35 cellular contexts compared by ENCODE assay signal in the genomic region with DNA sequence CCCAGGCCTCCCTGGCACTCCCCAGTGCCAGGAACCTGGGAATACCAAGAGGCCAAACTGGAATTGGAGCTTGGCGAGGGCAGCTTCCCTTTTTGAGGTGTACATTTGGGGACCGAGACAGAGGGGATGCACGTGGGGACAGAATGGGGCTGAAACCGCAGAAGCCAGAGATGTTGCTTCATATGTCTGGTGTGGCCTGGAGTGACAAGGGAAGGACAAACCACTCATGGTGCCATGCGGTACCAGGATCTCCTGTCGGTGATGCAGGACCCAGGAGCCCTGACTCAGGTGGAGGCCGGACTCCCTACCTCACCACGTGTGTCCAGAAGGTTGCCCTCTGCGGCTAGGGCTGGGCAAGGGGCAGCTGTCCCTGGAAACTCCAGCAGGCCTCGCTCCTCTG. TPM values are rescaled to one million over a fixed set of nuclear protein-coding genes. Genes with fewer than 3 reads are reported as not detected.
DNase-seq lines count a peak whose midpoint lies in the region; ATAC-seq and TF ChIP-seq lines count a peak whose summit lies in the region.
"Had no signal": no experiment of that assay in that cellular context is flagged by ENCODE, and none has a peak within 500 bp of the region (broad histone marks: within the 10 kb centered on the region; RNA-seq: fewer than 3 reads in every experiment).

No MANE protein-coding gene starts in this region.

- POLR2A ChIA-PET in HEK293T (lab: Yijun Ruan, JAX) = no interaction called here

- no peaks in the 10 kb centered on the region for H3K27me3 Mint-ChIP-seq in activated CD4-positive, alpha-beta T cell treated with anti-CD3 and anti-CD28 coated beads, Interleukin-2, amount 10 ng/mL, durations not matched to agents 24 days and 14 days
- no peaks in the 10 kb centered on the region for H3K27me3 Mint-ChIP-seq in activated T-helper 2 cell treated with anti-CD3 and anti-CD28 coated beads, Interferon-gamma antibody, Interleukin-2, Interleukin-4, amounts not matched to agents 10 μg/mL and 5 μg/mL and 100 μg/mL, durations not matched to agents 14 hours and 24 hours and 36 hours (ENCODE audit: low read depth)
- no peaks in the 10 kb centered on the region for H3K27me3 Mint-ChIP-seq in stimulated activated naive CD8-positive, alpha-beta T cell treated with anti-CD3 and anti-CD28 coated beads, Interleukin-15, Interleukin-2, amounts not matched to agents 100 ng/mL and 50 ng/mL, for 24 hours
- H3K27me3 Mint-ChIP-seq: activated CD4-positive, alpha-beta T cell treated with anti-CD3 and anti-CD28 coated beads for 36 hours; B cell; naive B cell; T-cell had no signal

- no peaks in the 10 kb centered on the region for H3K27me3 ChIP-seq in effector memory CD4-positive, alpha-beta T cell (replicated peaks; ENCODE audit: control insufficient read depth, insufficient read depth, low read length, poor library complexity, severe bottlenecking)
- H3K27me3 ChIP-seq in upper lobe of right lung = no peaks in the 10 kb centered on the region
- H3K27me3 ChIP-seq: cardiac muscle cell, esophagus squamous epithelium, gastrocnemius medialis, hepatocyte, tibial nerve had no signal

- TF ChIP-seq CTCF in upper lobe of right lung (IDR thresholded peaks at IDR 0.05) = no peak

- no peaks in the 10 kb centered on the region for H3K9me3 Mint-ChIP-seq in activated CD4-positive, alpha-beta T cell treated with anti-CD3 and anti-CD28 coated beads, Interleukin-2, amount 10 ng/mL, durations not matched to agents 24 days and 14 days
- no peaks in the 10 kb centered on the region for H3K9me3 Mint-ChIP-seq in activated T-helper 2 cell treated with anti-CD3 and anti-CD28 coated beads, Interferon-gamma antibody, Interleukin-2, Interleukin-4, amounts not matched to agents 10 μg/mL and 5 μg/mL and 100 μg/mL, durations not matched to agents 14 hours and 24 hours and 36 hours
- H3K9me3 Mint-ChIP-seq in stimulated activated naive CD8-positive, alpha-beta T cell treated with anti-CD3 and anti-CD28 coated beads, Interleukin-15, Interleukin-2, amounts not matched to agents 100 ng/mL and 50 ng/mL, for 24 hours = no peaks in the 10 kb centered on the region
- H3K9me3 Mint-ChIP-seq: activated T-cell treated with anti-CD3 and anti-CD28 coated beads, Interleukin-2, amount 50 U/mL, for 4 hours; immature natural killer cell; naive B cell; T-cell had no signal

- CTCF ChIA-PET in HEK293T (lab: Yijun Ruan, JAX) = no interaction called here

- no peak for ATAC-seq in upper lobe of right lung
- ATAC-seq: activated CD4-positive, alpha-beta T cell treated with anti-CD3 and anti-CD28 coated beads for 36 hours; activated T-cell treated with anti-CD3 and anti-CD28 coated beads, Interleukin-2, amount 50 U/mL, for 4 hours; gastrocnemius medialis; left lobe of liver; PC-3; T-cell had no signal

- DNase-seq in activated CD4-positive, alpha-beta T cell treated with anti-CD3 and anti-CD28 coated beads, Interleukin-2, amount 10 ng/mL, durations not matched to agents 24 days and 14 days = no peak
- no peak for DNase-seq in activated CD4-positive, alpha-beta T cell treated with anti-CD3 and anti-CD28 coated beads, Interleukin-2, amount 50 U/mL, for 4 hours
- DNase-seq in NOMO-1 (lab: John Stamatoyannopoulos, UW; ENCODE audit: unreplicated experiment in 2 of 2) (peak; percentile 55 to 69), HEK293T (ENCODE audit: extremely low spot score) (no peak), upper lobe of right lung (no peak)
- no peak for DNase-seq in activated T-helper 2 cell treated with anti-CD3 and anti-CD28 coated beads, Interferon-gamma antibody, Interleukin-2, Interleukin-4, amounts not matched to agents 10 μg/mL and 5 μg/mL and 100 μg/mL, durations not matched to agents 14 hours and 24 hours and 36 hours (ENCODE audit: low spot score)
- no peak for DNase-seq in effector memory CD4-positive, alpha-beta T cell
- DNase-seq: activated CD4-positive, alpha-beta T cell treated with anti-CD3 and anti-CD28 coated beads for 36 hours; activated naive CD4-positive, alpha-beta T cell treated with anti-CD3 and anti-CD28 coated beads, Interleukin-2, amount 50 U/mL, for 16 hours; activated T-cell treated with anti-CD3 and anti-CD28 coated beads, Interleukin-2, amount 50 U/mL, for 4 hours; COR-L47; cortex of kidney; DMS79 treated with DMSO at 0.1 percent for 48 hours; esophagus squamous epithelium; gastrocnemius medialis; Kasumi-1; naive B cell; NCI-H1092 treated with DMSO at 0.1 percent for 48 hours; NCI-H2081; NCI-H774; PC-3; SHP77; stimulated activated CD4-positive, alpha-beta T cell treated with anti-CD3 and anti-CD28 coated beads, Interleukin-4, amount 100 ng/mL, for 4 hours; T-cell had no signal

- H3K36me3 ChIP-seq in effector memory CD4-positive, alpha-beta T cell (ENCODE audit: control insufficient read depth, insufficient read depth, low read length) = no peaks in the 10 kb centered on the region
- H3K36me3 ChIP-seq in upper lobe of right lung = no peaks in the 10 kb centered on the region
- H3K36me3 ChIP-seq: cardiac muscle cell, esophagus squamous epithelium, gastrocnemius medialis, tibial nerve had no signal

- no peak overlapping the region for H3K4me3 ChIP-seq in effector memory CD4-positive, alpha-beta T cell (ENCODE audit: insufficient read depth, low read depth, low read length, poor library complexity, severe bottlenecking)
- no peak overlapping the region for H3K4me3 ChIP-seq in upper lobe of right lung
- H3K4me3 ChIP-seq: cardiac muscle cell, esophagus squamous epithelium, gastrocnemius medialis, hepatocyte, tibial nerve had no signal

- H3K27ac ChIP-seq in effector memory CD4-positive, alpha-beta T cell (ENCODE audit: insufficient read depth, low read length, poor library complexity, severe bottlenecking) = no peak overlapping the region
- H3K27ac ChIP-seq in upper lobe of right lung = no peak overlapping the region
- H3K27ac ChIP-seq: cardiac muscle cell, esophagus squamous epithelium, gastrocnemius medialis, hepatocyte, tibial nerve had no signal

- H3K9me3 ChIP-seq in effector memory CD4-positive, alpha-beta T cell (ENCODE audit: control insufficient read depth, low read length) = no peaks in the 10 kb centered on the region
- no peaks in the 10 kb centered on the region for H3K9me3 ChIP-seq in upper lobe of right lung
- H3K9me3 ChIP-seq: esophagus squamous epithelium, gastrocnemius medialis, tibial nerve had no signal

- H3K27ac Mint-ChIP-seq in activated CD4-positive, alpha-beta T cell treated with anti-CD3 and anti-CD28 coated beads, Interleukin-2, amount 10 ng/mL, durations not matched to agents 24 days and 14 days = peak overlapping the region; percentile 92
- peak overlapping the region; percentile 48 for H3K27ac Mint-ChIP-seq in activated T-helper 2 cell treated with anti-CD3 and anti-CD28 coated beads, Interferon-gamma antibody, Interleukin-2, Interleukin-4, amounts not matched to agents 10 μg/mL and 5 μg/mL and 100 μg/mL, durations not matched to agents 14 hours and 24 hours and 36 hours
- H3K27ac Mint-ChIP-seq in stimulated activated naive CD8-positive, alpha-beta T cell treated with anti-CD3 and anti-CD28 coated beads, Interleukin-15, Interleukin-2, amounts not matched to agents 100 ng/mL and 50 ng/mL, for 24 hours = peak overlapping the region; percentile 93
- H3K27ac Mint-ChIP-seq: activated CD4-positive, alpha-beta T cell treated with anti-CD3 and anti-CD28 coated beads for 36 hours; B cell; T-cell had no signal

- peaks cover 79% of the 10 kb centered on the region for H3K4me1 Mint-ChIP-seq in activated CD4-positive, alpha-beta T cell treated with anti-CD3 and anti-CD28 coated beads, Interleukin-2, amount 10 ng/mL, durations not matched to agents 24 days and 14 days
- H3K4me1 Mint-ChIP-seq in activated T-helper 2 cell treated with anti-CD3 and anti-CD28 coated beads, Interferon-gamma antibody, Interleukin-2, Interleukin-4, amounts not matched to agents 10 μg/mL and 5 μg/mL and 100 μg/mL, durations not matched to agents 14 hours and 24 hours and 36 hours (ENCODE audit: low read depth) = peaks cover 72% of the 10 kb centered on the region
- peaks cover 71% of the 10 kb centered on the region for H3K4me1 Mint-ChIP-seq in stimulated activated naive CD8-positive, alpha-beta T cell treated with anti-CD3 and anti-CD28 coated beads, Interleukin-15, Interleukin-2, amounts not matched to agents 100 ng/mL and 50 ng/mL, for 24 hours (ENCODE audit: low read depth)

- no peak overlapping the region for H3K4me3 Mint-ChIP-seq in activated CD4-positive, alpha-beta T cell treated with anti-CD3 and anti-CD28 coated beads, Interleukin-2, amount 10 ng/mL, durations not matched to agents 24 days and 14 days
- no peak overlapping the region for H3K4me3 Mint-ChIP-seq in activated T-helper 2 cell treated with anti-CD3 and anti-CD28 coated beads, Interferon-gamma antibody, Interleukin-2, Interleukin-4, amounts not matched to agents 10 μg/mL and 5 μg/mL and 100 μg/mL, durations not matched to agents 14 hours and 24 hours and 36 hours (ENCODE audit: low read depth)
- no peak overlapping the region for H3K4me3 Mint-ChIP-seq in stimulated activated naive CD8-positive, alpha-beta T cell treated with anti-CD3 and anti-CD28 coated beads, Interleukin-15, Interleukin-2, amounts not matched to agents 100 ng/mL and 50 ng/mL, for 24 hours
- H3K4me3 Mint-ChIP-seq: activated CD4-positive, alpha-beta T cell treated with anti-CD3 and anti-CD28 coated beads for 36 hours; activated T-cell treated with anti-CD3 and anti-CD28 coated beads, Interleukin-2, amount 50 U/mL, for 4 hours; B cell; naive B cell; T-cell had no signal

- intact Hi-C loops in activated CD4-positive, alpha-beta T cell treated with anti-CD3 and anti-CD28 coated beads, Interleukin-2, amount 10 ng/mL, durations not matched to agents 24 days and 14 days (cut with micrococcal nuclease) = loop anchor here (5.0 kb wide), 1 partner anchor 318 kb away; no protein-coding TSS in a partner anchor
- intact Hi-C loops in activated T-helper 2 cell treated with anti-CD3 and anti-CD28 coated beads, Interferon-gamma antibody, Interleukin-2, Interleukin-4, amounts not matched to agents 10 μg/mL and 5 μg/mL and 100 μg/mL, durations not matched to agents 14 hours and 24 hours and 36 hours (cut with micrococcal nuclease) = loop anchor here (5.0 to 10.0 kb wide), 2 partner anchors 168 to 275 kb away; a partner anchor contains a TSS
- intact Hi-C loops in upper lobe of right lung (cut with DNase I) = no loop called here

- peaks cover 10% of the 10 kb centered on the region for H3K36me3 Mint-ChIP-seq in activated CD4-positive, alpha-beta T cell treated with anti-CD3 and anti-CD28 coated beads, Interleukin-2, amount 10 ng/mL, durations not matched to agents 24 days and 14 days (ENCODE audit: low read depth)
- H3K36me3 Mint-ChIP-seq in activated T-helper 2 cell treated with anti-CD3 and anti-CD28 coated beads, Interferon-gamma antibody, Interleukin-2, Interleukin-4, amounts not matched to agents 10 μg/mL and 5 μg/mL and 100 μg/mL, durations not matched to agents 14 hours and 24 hours and 36 hours (ENCODE audit: low read depth) = peaks cover 10% of the 10 kb centered on the region
- peaks cover 10% of the 10 kb centered on the region for H3K36me3 Mint-ChIP-seq in stimulated activated naive CD8-positive, alpha-beta T cell treated with anti-CD3 and anti-CD28 coated beads, Interleukin-15, Interleukin-2, amounts not matched to agents 100 ng/mL and 50 ng/mL, for 24 hours (ENCODE audit: low read depth)
- H3K36me3 Mint-ChIP-seq: immature natural killer cell, naive B cell, T-cell had no signal

- peaks cover 19% of the 10 kb centered on the region for H3K4me1 ChIP-seq in effector memory CD4-positive, alpha-beta T cell (ENCODE audit: control insufficient read depth, insufficient read depth, low read length, poor library complexity, severe bottlenecking)
- H3K4me1 ChIP-seq in upper lobe of right lung = no peaks in the 10 kb centered on the region
- H3K4me1 ChIP-seq: gastrocnemius medialis, tibial nerve had no signal

RNA-seq across cellular contexts. Expression of a gene that starts 4.0 kb away (rescaled TPM):
- total RNA-seq in activated CD4-positive, alpha-beta T cell treated with anti-CD3 and anti-CD28 coated beads, Interleukin-2, amount 10 ng/mL, durations not matched to agents 24 days and 14 days = 1,084 and 1,122 TPM in 2 replicates
- 764 and 772 TPM in 2 replicates for total RNA-seq in activated T-helper 2 cell treated with anti-CD3 and anti-CD28 coated beads, Interferon-gamma antibody, Interleukin-2, Interleukin-4, amounts not matched to agents 10 μg/mL and 5 μg/mL and 100 μg/mL, durations not matched to agents 14 hours and 24 hours and 36 hours
- 7.1 TPM for total RNA-seq in upper lobe of right lung
- total RNA-seq: B cell, cardiac muscle cell, esophagus squamous epithelium, gastrocnemius medialis, H1, hepatocyte, left lobe of liver, omental fat pad, tibial nerve had no signal

RNA-seq across cellular contexts. Expression of a gene that starts 9.1 kb away (rescaled TPM):
- total RNA-seq in activated CD4-positive, alpha-beta T cell treated with anti-CD3 and anti-CD28 coated beads, Interleukin-2, amount 10 ng/mL, durations not matched to agents 24 days and 14 days = 67.7 and 71.3 TPM in 2 replicates
- total RNA-seq in activated T-helper 2 cell treated with anti-CD3 and anti-CD28 coated beads, Interferon-gamma antibody, Interleukin-2, Interleukin-4, amounts not matched to agents 10 μg/mL and 5 μg/mL and 100 μg/mL, durations not matched to agents 14 hours and 24 hours and 36 hours = 140 and 142 TPM in 2 replicates
- not detected for total RNA-seq in upper lobe of right lung
- total RNA-seq: A172, aorta, B cell, cardiac muscle cell, esophagus squamous epithelium, gastrocnemius medialis, H1, left lobe of liver, omental fat pad, PC-3, T-cell, tibial nerve had no signal

RNA-seq across cellular contexts. Expression of a gene that starts 58.1 kb away (rescaled TPM):
- 36.9 and 39.6 TPM in 2 replicates for total RNA-seq in activated CD4-positive, alpha-beta T cell treated with anti-CD3 and anti-CD28 coated beads, Interleukin-2, amount 10 ng/mL, durations not matched to agents 24 days and 14 days
- 27.7 and 34.0 TPM in 2 replicates for total RNA-seq in activated T-helper 2 cell treated with anti-CD3 and anti-CD28 coated beads, Interferon-gamma antibody, Interleukin-2, Interleukin-4, amounts not matched to agents 10 μg/mL and 5 μg/mL and 100 μg/mL, durations not matched to agents 14 hours and 24 hours and 36 hours
- total RNA-seq in upper lobe of right lung = 0.98 TPM

Comparison
In these comparisons a context has a peak if more than half of its experiments do, and no peak if none do; other contexts are left out.
1. DNase-seq: peak in NOMO-1 (2 of 2); none in activated CD4-positive, alpha-beta T cell treated with anti-CD3 and anti-CD28 coated beads, Interleukin-2, amount 10 ng/mL, durations not matched to agents 24 days and 14 days (single experiment), activated CD4-positive, alpha-beta T cell treated with anti-CD3 and anti-CD28 coated beads, Interleukin-2, amount 50 U/mL, for 4 hours (0 of 2), activated T-helper 2 cell treated with anti-CD3 and anti-CD28 coated beads, Interferon-gamma antibody, Interleukin-2, Interleukin-4, amounts not matched to agents 10 μg/mL and 5 μg/mL and 100 μg/mL, durations not matched to agents 14 hours and 24 hours and 36 hours (single experiment), effector memory CD4-positive, alpha-beta T cell (0 of 3), HEK293T (single experiment) and upper lobe of right lung (single experiment).
2. RNA of a gene that starts 4.0 kb away (total RNA-seq): 1,084 to 1,122 TPM in activated CD4-positive, alpha-beta T cell treated with anti-CD3 and anti-CD28 coated beads, Interleukin-2, amount 10 ng/mL, durations not matched to agents 24 days and 14 days and 764 to 772 TPM in activated T-helper 2 cell treated with anti-CD3 and anti-CD28 coated beads, Interferon-gamma antibody, Interleukin-2, Interleukin-4, amounts not matched to agents 10 μg/mL and 5 μg/mL and 100 μg/mL, durations not matched to agents 14 hours and 24 hours and 36 hours; 7.1 TPM in upper lobe of right lung (single experiment); every median in the first group is over 10 times any median in the second.
3. RNA of a gene that starts 9.1 kb away (total RNA-seq): 140 to 142 TPM in activated T-helper 2 cell treated with anti-CD3 and anti-CD28 coated beads, Interferon-gamma antibody, Interleukin-2, Interleukin-4, amounts not matched to agents 10 μg/mL and 5 μg/mL and 100 μg/mL, durations not matched to agents 14 hours and 24 hours and 36 hours and 67.7 to 71.3 TPM in activated CD4-positive, alpha-beta T cell treated with anti-CD3 and anti-CD28 coated beads, Interleukin-2, amount 10 ng/mL, durations not matched to agents 24 days and 14 days; not detected in upper lobe of right lung (single experiment); every median in the first group is over 10 times any median in the second.
4. RNA of a gene that starts 58.1 kb away (total RNA-seq): 36.9 to 39.6 TPM in activated CD4-positive, alpha-beta T cell treated with anti-CD3 and anti-CD28 coated beads, Interleukin-2, amount 10 ng/mL, durations not matched to agents 24 days and 14 days and 27.7 to 34.0 TPM in activated T-helper 2 cell treated with anti-CD3 and anti-CD28 coated beads, Interferon-gamma antibody, Interleukin-2, Interleukin-4, amounts not matched to agents 10 μg/mL and 5 μg/mL and 100 μg/mL, durations not matched to agents 14 hours and 24 hours and 36 hours; 0.98 TPM in upper lobe of right lung (single experiment); every median in the first group is over 10 times any median in the second.
5. Peak in every context shown above with its lines, with median percentiles within 50 percentile points of each other: H3K27ac Mint-ChIP-seq.